8 cellular contexts compared by ENCODE assay signal in genomic region chr1:226677121-226678020, GRCh38.
DNase-seq lines count a peak whose midpoint lies in the region; ATAC-seq and TF ChIP-seq lines count a peak whose summit lies in the region.

No MANE protein-coding gene starts in this region.

- peaks cover 23% of the 10 kb centered on the region for H3K4me1 ChIP-seq in mammary epithelial cell (ENCODE audit: insufficient read depth, low read length)

- H3K4me2 ChIP-seq in mammary epithelial cell (ENCODE audit: insufficient read depth, low read depth, low read length), result peak overlapping the region; percentile 64

- H2AFZ ChIP-seq in mammary epithelial cell (ENCODE audit: low read depth, low read length), result peak overlapping the region; percentile 14

- ATAC-seq in HG03439 (IDR thresholded peaks at IDR 0.05; ENCODE audit: unreplicated experiment) (peak; percentile 28), GM19324 (IDR thresholded peaks at IDR 0.05; ENCODE audit: low FRiP score, unreplicated experiment) (no peak), GM19397 (IDR thresholded peaks at IDR 0.05; ENCODE audit: unreplicated experiment) (no peak)

- dilution Hi-C loops in mammary epithelial cell (cut with HindIII; ENCODE audit: low sequenced_read_pairs), result loop anchor here (5.0 kb wide), 1 partner anchor 70 kb away; no protein-coding TSS in a partner anchor

- H3K79me2 ChIP-seq in mammary epithelial cell (ENCODE audit: insufficient read depth, low read length), result no peaks in the 10 kb centered on the region

- H4K20me1 ChIP-seq in mammary epithelial cell (ENCODE audit: insufficient read depth, low read length), result no peaks in the 10 kb centered on the region

- H3K27ac ChIP-seq in mammary epithelial cell (ENCODE audit: insufficient read depth, low read depth, low read length) (peak overlapping the region; percentile 20), layer of hippocampus (ENCODE audit: low read depth, low read length) (peak overlapping the region; percentile 90)

- DNase-seq in GM04504 (ENCODE audit: low read depth), result peak; percentile 75
- peak; percentile 66 for DNase-seq in T-helper 9 cell
- peak; percentile 93 for DNase-seq in mammary epithelial cell
- peak in 2 of 3 experiments; percentile 55 to 64 for DNase-seq in stimulated activated CD4-positive, alpha-beta T cell treated with anti-CD3 and anti-CD28 coated beads, TNF-alpha, amount 100 ng/mL, for 4 hours (ENCODE audit: low read depth in 3 of 3)

- H3K4me3 ChIP-seq in mammary epithelial cell (replicated peaks in 1 of 3; ENCODE audit: insufficient read depth in 1 of 3, low read depth in 2 of 3, low read length in 3 of 3), result no peak overlapping the region

- H3K27me3 ChIP-seq in mammary epithelial cell (ENCODE audit: insufficient read depth, low read length), result no peaks in the 10 kb centered on the region
- no peaks in the 10 kb centered on the region for H3K27me3 ChIP-seq in layer of hippocampus (ENCODE audit: control insufficient read depth, insufficient read depth, low read length)

- no peak overlapping the region for H3K9ac ChIP-seq in mammary epithelial cell (ENCODE audit: insufficient read depth, low read length)

- no peak for TF ChIP-seq CTCF in mammary epithelial cell (conservative IDR thresholded peaks at IDR 0.05 in 1 of 2, IDR thresholded peaks at IDR 0.05 in 1 of 2; ENCODE audit: extremely low read depth in 1 of 2, insufficient read depth in 1 of 2, low read depth in 1 of 2, low read length in 2 of 2)

- no peaks in the 10 kb centered on the region for H3K9me3 ChIP-seq in mammary epithelial cell (replicated peaks; ENCODE audit: insufficient read depth, low read length)

- no peaks in the 10 kb centered on the region for H3K36me3 ChIP-seq in mammary epithelial cell (ENCODE audit: insufficient read depth, low read length)

- BruUV-seq in mammary epithelial cell (replicated peaks; lab: Mats Ljungman, UMichigan), result no TSS peak

- intact Hi-C loops in mammary epithelial cell (cut with micrococcal nuclease), result no loop called here

- CTCF ChIA-PET in mammary epithelial cell (lab: Charles Lee; ENCODE audit: low non-redundant PET), result interaction anchor here (0.6 to 0.7 kb wide), 4 partner anchors 43 to 269 kb away, joined by 3 to 21 read pairs (median 4); no protein-coding TSS in a partner anchor

- 65% methylated on average over 10 of the region's 11 CpGs for WGBS in mammary epithelial cell (ENCODE audit: low coverage, missing lambda C conversion rate)

- in situ Hi-C loops in mammary epithelial cell (cut with MboI; ENCODE audit: low sequenced_read_pairs in 2 of 2), result no loop called here
